Comparison of ENCODE assay signal across 20 cellular contexts in the genomic region with DNA sequence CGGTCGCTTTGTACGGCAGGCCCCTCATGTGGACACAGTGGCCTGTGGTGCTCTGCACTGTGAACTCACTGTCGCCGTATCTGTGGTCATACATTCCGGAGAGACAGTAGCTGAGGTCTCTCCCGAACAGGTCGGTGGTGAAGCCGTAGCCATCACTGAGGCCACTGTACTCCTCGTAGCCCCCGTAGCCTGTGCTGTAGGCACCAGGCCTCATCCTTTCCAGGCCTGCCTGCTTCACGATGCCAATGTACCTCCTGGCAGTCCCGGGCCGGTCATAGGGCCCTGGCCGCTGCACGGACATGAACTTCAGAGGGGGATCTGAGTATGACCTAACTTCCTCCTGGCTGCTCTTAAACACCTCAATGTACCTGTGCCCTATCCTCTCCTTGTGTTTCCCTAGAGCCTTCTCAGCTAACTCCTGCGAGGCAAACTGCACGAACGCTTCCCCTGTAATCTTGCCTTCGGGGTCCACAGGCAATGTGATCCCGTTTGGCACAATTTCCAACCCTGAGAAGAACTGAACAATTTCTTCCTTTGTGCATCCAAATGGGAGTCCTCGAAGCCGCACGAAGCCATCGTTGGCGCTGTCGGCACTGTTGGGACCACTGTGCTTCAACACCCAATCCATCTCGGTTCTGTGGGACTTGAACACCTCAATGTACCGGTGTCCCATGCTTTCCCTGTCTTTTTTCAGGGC. TPM values are rescaled to one million over a fixed set of nuclear protein-coding genes. Genes with fewer than 3 reads are reported as not detected.
DNase-seq lines count a peak whose midpoint lies in the region; ATAC-seq and TF ChIP-seq lines count a peak whose summit lies in the region.
"Had no signal": no experiment of that assay in that cellular context is flagged by ENCODE, and none has a peak within 500 bp of the region (broad histone marks: within the 10 kb centered on the region; RNA-seq: fewer than 3 reads in every experiment).

No MANE protein-coding gene starts in this region.

- no peak overlapping the region for H2AFZ ChIP-seq in PC-3 (ENCODE audit: low read length)

- no peaks in the 10 kb centered on the region for H3K9me3 Mint-ChIP-seq in activated CD4-positive, alpha-beta T cell treated with anti-CD3 and anti-CD28 coated beads, Interleukin-2, amount 10 ng/mL, durations not matched to agents 24 days and 14 days
- H3K9me3 Mint-ChIP-seq in effector memory CD8-positive, alpha-beta T cell = no peaks in the 10 kb centered on the region

- H3K27ac ChIP-seq in PC-3 (ENCODE audit: low read length) (no peak overlapping the region), spleen (no peak overlapping the region)
- H3K27ac ChIP-seq: A549, KMS-11 had no signal

- intact Hi-C loops in activated CD4-positive, alpha-beta T cell treated with anti-CD3 and anti-CD28 coated beads, Interleukin-2, amount 10 ng/mL, durations not matched to agents 24 days and 14 days (cut with micrococcal nuclease) = no loop called here
- intact Hi-C loops in PC-3 (cut with micrococcal nuclease) = no loop called here
- intact Hi-C loops in spleen (cut with DNase I; ENCODE audit: low total_unique reads) = no loop called here

- no peak overlapping the region for H3K4me3 ChIP-seq in PC-3 (ENCODE audit: low read length)
- no peak overlapping the region for H3K4me3 ChIP-seq in spleen
- H3K4me3 ChIP-seq: A549 had no signal

- peaks cover 68% of the 10 kb centered on the region for H3K36me3 Mint-ChIP-seq in activated CD4-positive, alpha-beta T cell treated with anti-CD3 and anti-CD28 coated beads, Interleukin-2, amount 10 ng/mL, durations not matched to agents 24 days and 14 days (ENCODE audit: low read depth)
- H3K36me3 Mint-ChIP-seq in effector memory CD8-positive, alpha-beta T cell (ENCODE audit: insufficient read depth) = peaks cover 75% of the 10 kb centered on the region

- no peaks in the 10 kb centered on the region for H3K9me2 ChIP-seq in PC-3 (replicated peaks; ENCODE audit: low read length)

- no peak for DNase-seq in activated CD4-positive, alpha-beta T cell treated with anti-CD3 and anti-CD28 coated beads, Interleukin-2, amount 10 ng/mL, durations not matched to agents 24 days and 14 days
- DNase-seq in activated CD4-positive, alpha-beta T cell treated with anti-CD3 and anti-CD28 coated beads, Interleukin-2, amount 50 U/mL, for 1 hour = no peak
- no peak for DNase-seq in PC-3
- DNase-seq in effector memory CD8-positive, alpha-beta T cell = no peak
- peak; percentile 70 for DNase-seq in spleen
- DNase-seq in HEK293T (ENCODE audit: extremely low spot score) = no peak
- no peak for DNase-seq in GM10248 (ENCODE audit: extremely low spot score)
- DNase-seq in NOMO-1 treated with dmso at 0.1 percent for 144 hours (lab: John Stamatoyannopoulos, UW; ENCODE audit: unreplicated experiment) = no peak
- DNase-seq: amygdala, cortex of kidney, NCI-H1694, NCI-H774, nucleus accumbens had no signal

- H3K4me2 ChIP-seq in PC-3 (ENCODE audit: low read length) = no peak overlapping the region
- H3K4me2 ChIP-seq: A549, KMS-11 had no signal

- TSS peak; percentile 13 for BruUV-seq in PC-3 (replicated peaks; lab: Mats Ljungman, UMichigan)

- 92 to 95% (median 95%) methylated on average over 29 of the region's 29 CpGs for WGBS in spleen, 5 donors

- H3F3A ChIP-seq in PC-3 (ENCODE audit: low read length, unreplicated experiment) = peaks cover 12% of the 10 kb centered on the region

- H3K4me1 ChIP-seq in PC-3 (ENCODE audit: insufficient read depth, low read length) = no peaks in the 10 kb centered on the region
- peaks cover 22 to 69% (median 46%) of the 10 kb centered on the region in 6 donors for H3K4me1 ChIP-seq in spleen

- H3K9ac ChIP-seq in PC-3 (ENCODE audit: low read length) = no peak overlapping the region
- H3K9ac ChIP-seq: KMS-11 had no signal

- no peaks in the 10 kb centered on the region for H3K27me3 Mint-ChIP-seq in activated CD4-positive, alpha-beta T cell treated with anti-CD3 and anti-CD28 coated beads, Interleukin-2, amount 10 ng/mL, durations not matched to agents 24 days and 14 days
- H3K27me3 Mint-ChIP-seq in effector memory CD8-positive, alpha-beta T cell = no peaks in the 10 kb centered on the region

- POLR2A ChIA-PET in PC-3 (lab: Charles Lee; ENCODE audit: unreplicated experiment) (no interaction called here), HEK293T (lab: Yijun Ruan, JAX) (interaction anchor here (0.9 kb wide), 1 partner anchor 9 kb away, joined by 5 read pairs; no protein-coding TSS in a partner anchor), GM10248 (lab: Yijun Ruan, JAX) (no interaction called here)

- CTCF ChIA-PET in PC-3 (lab: Charles Lee) = no interaction called here
- CTCF ChIA-PET in HEK293T (lab: Yijun Ruan, JAX) = no interaction called here
- CTCF ChIA-PET in GM10248 (lab: Yijun Ruan, JAX) = no interaction called here

- H3K9me3 ChIP-seq in PC-3 (ENCODE audit: low read length) (no peaks in the 10 kb centered on the region), spleen (no peaks in the 10 kb centered on the region)
- H3K9me3 ChIP-seq: A549 had no signal

- H4K20me1 ChIP-seq in PC-3 (ENCODE audit: low read length) = peaks cover 77% of the 10 kb centered on the region

- no peak for TF ChIP-seq POLR2A in spleen (IDR thresholded peaks at IDR 0.05)

- no peak overlapping the region for H3K4me3 Mint-ChIP-seq in activated CD4-positive, alpha-beta T cell treated with anti-CD3 and anti-CD28 coated beads, Interleukin-2, amount 10 ng/mL, durations not matched to agents 24 days and 14 days
- H3K4me3 Mint-ChIP-seq in effector memory CD8-positive, alpha-beta T cell = no peak overlapping the region

- TF ChIP-seq CTCF in PC-3 (conservative IDR thresholded peaks at IDR 0.05; ENCODE audit: low read depth, low read length) = no peak
- TF ChIP-seq CTCF in spleen (IDR thresholded peaks at IDR 0.05 in 8 of 11, conservative IDR thresholded peaks at IDR 0.05 in 3 of 11) = no peak
- no peak for TF ChIP-seq CTCF in GM10248 (IDR thresholded peaks at IDR 0.05; ENCODE audit: control extremely low read depth, extremely low read depth, low read depth, missing control alignments)

- H3K4me1 Mint-ChIP-seq in activated CD4-positive, alpha-beta T cell treated with anti-CD3 and anti-CD28 coated beads, Interleukin-2, amount 10 ng/mL, durations not matched to agents 24 days and 14 days = peaks cover 38% of the 10 kb centered on the region
- peaks cover 44 to 54% of the 10 kb centered on the region in 2 donors for H3K4me1 Mint-ChIP-seq in effector memory CD8-positive, alpha-beta T cell (ENCODE audit: low read depth in 2 of 2)

- H3K36me3 ChIP-seq in PC-3 (ENCODE audit: low read depth, low read length) (peaks cover 64% of the 10 kb centered on the region), spleen (peaks cover 0 to 83% (median 70%) of the 10 kb centered on the region in 6 donors)

- peaks cover 49% of the 10 kb centered on the region for H3K79me2 ChIP-seq in PC-3 (ENCODE audit: low read length)

- no peaks in the 10 kb centered on the region for H3K27me3 ChIP-seq in PC-3 (ENCODE audit: low read length)
- H3K27me3 ChIP-seq in spleen (replicated peaks in 1 of 7) = no peaks in the 10 kb centered on the region

- H3K27ac Mint-ChIP-seq in activated CD4-positive, alpha-beta T cell treated with anti-CD3 and anti-CD28 coated beads, Interleukin-2, amount 10 ng/mL, durations not matched to agents 24 days and 14 days = peak overlapping the region; percentile 65
- peak overlapping the region; percentile 87 to 90 for H3K27ac Mint-ChIP-seq in effector memory CD8-positive, alpha-beta T cell

- no peak for ATAC-seq in PC-3
- ATAC-seq in effector memory CD8-positive, alpha-beta T cell (replicated peaks) = no peak
- ATAC-seq: A549, Right ventricle myocardium inferior had no signal

TF ChIP-seq in HEK293T, 16 proteins besides CTCF, POLR2A, EP300 and RAD21:
- no peak for TF ChIP-seq HDGF (IDR thresholded peaks at IDR 0.05; ENCODE audit: borderline replicate concordance)
- TF ChIP-seq SUZ12 (IDR thresholded peaks at IDR 0.05) = no peak
- no peak for TF ChIP-seq L3MBTL2 (conservative IDR thresholded peaks at IDR 0.05)
- TF ChIP-seq BHLHE40 (IDR thresholded peaks at IDR 0.05; ENCODE audit: borderline replicate concordance) = no peak
- no peak for TF ChIP-seq ZNF384 (IDR thresholded peaks at IDR 0.05)
- no peak for TF ChIP-seq SP1 (IDR thresholded peaks at IDR 0.05)
- TF ChIP-seq ELF4 (IDR thresholded peaks at IDR 0.05) = no peak
- no peak for TF ChIP-seq LEF1 (IDR thresholded peaks at IDR 0.05; ENCODE audit: borderline replicate concordance)
- no peak for TF ChIP-seq PKNOX1 (IDR thresholded peaks at IDR 0.05)
- no peak for TF ChIP-seq FOXK2 (IDR thresholded peaks at IDR 0.05)
- no peak for TF ChIP-seq ARNT (IDR thresholded peaks at IDR 0.05)
- TF ChIP-seq FOXA1 (IDR thresholded peaks at IDR 0.05) = no peak

RNA-seq across cellular contexts. Expression of gene FXYD4, which starts 15.7 kb away (rescaled TPM):
- not detected in 2 replicates for total RNA-seq in activated CD4-positive, alpha-beta T cell treated with anti-CD3 and anti-CD28 coated beads, Interleukin-2, amount 10 ng/mL, durations not matched to agents 24 days and 14 days
- total RNA-seq in PC-3 (2014; rRNA removed) (not detected in 2 replicates), spleen (not detected)
- under 1 TPM in 1 of 3 donors, not detected in 2; 0.20 TPM for polyA plus RNA-seq in spleen
- total RNA-seq: fibroblast of lung, lower leg skin, Right ventricle myocardium inferior, skeletal muscle tissue, subcutaneous adipose tissue had no signal
- polyA plus RNA-seq: A549, fibroblast of lung had no signal

RNA-seq across cellular contexts. Expression of gene HNRNPF, which starts 21.9 kb away (rescaled TPM):
- total RNA-seq in activated CD4-positive, alpha-beta T cell treated with anti-CD3 and anti-CD28 coated beads, Interleukin-2, amount 10 ng/mL, durations not matched to agents 24 days and 14 days = 513 and 516 TPM in 2 replicates
- total RNA-seq in PC-3 (2014; rRNA removed) = 417 and 421 TPM in 2 replicates
- 100 to 1,000 TPM; 159 to 253 (median 206) TPM for total RNA-seq in spleen
- polyA plus RNA-seq in spleen = 100 to 1,000 TPM in 2 of 3 donors, 10 to 100 TPM in 1; 82.8 to 141 (median 116) TPM

RNA-seq across cellular contexts. Expression of gene ZNF487, which starts 49.8 kb away (rescaled TPM):
- 1.5 and 1.6 TPM in 2 replicates for total RNA-seq in activated CD4-positive, alpha-beta T cell treated with anti-CD3 and anti-CD28 coated beads, Interleukin-2, amount 10 ng/mL, durations not matched to agents 24 days and 14 days
- total RNA-seq in PC-3 (2014; rRNA removed) (7.0 and 9.4 TPM in 2 replicates), spleen (10 to 100 TPM in 2 of 7 donors, 1 to 10 TPM in 5; 5.8 to 12.1 (median 7.9) TPM)
- 1 to 10 TPM; 4.9 to 9.6 (median 7.0) TPM for polyA plus RNA-seq in spleen
